Comparison of ENCODE assay signal across 23 cellular contexts in the genomic region with DNA sequence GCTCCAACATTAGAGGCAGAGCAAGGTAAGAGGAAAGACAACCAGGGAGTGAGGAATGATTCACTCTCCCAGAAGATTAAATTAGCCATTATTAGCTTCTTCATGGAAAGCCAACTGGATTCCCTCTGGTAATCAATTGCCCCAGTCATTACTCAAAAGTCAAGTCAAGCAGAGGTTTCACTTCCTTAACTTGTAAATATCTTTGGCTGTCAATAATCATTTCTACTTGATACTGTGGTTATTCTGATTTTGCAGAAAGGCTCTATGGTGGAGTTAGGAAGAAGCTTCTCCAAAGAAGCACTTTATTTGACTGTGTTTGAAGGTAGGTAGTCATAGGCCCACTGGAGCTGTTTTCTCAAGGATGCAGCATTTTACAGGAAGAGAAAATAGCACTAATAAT.
"Had no signal": no experiment of that assay in that cellular context is flagged by ENCODE, and none has a peak within 500 bp of the region (broad histone marks: within the 10 kb centered on the region; RNA-seq: fewer than 3 reads in every experiment).

No MANE protein-coding gene starts in this region.

- H3K27me3 Mint-ChIP-seq: dendritic cell treated with granulocyte-macrophage colony-stimulating factor and Interleukin-4, amounts not matched to agents 40 ng/mL and 50 ng/mL, for 4 days; naive B cell; stimulated activated memory B cell treated with anti-CD40 and anti-IgM and Interleukin-4, amounts not matched to agents 10 μg/mL and 1 μg/mL and 100 μg/mL, for 72 hours; stimulated activated naive CD8-positive, alpha-beta T cell treated with anti-CD3 and anti-CD28 coated beads, Interleukin-15, amount 100 ng/mL, for 72 hours had no signal

- H3K36me3 Mint-ChIP-seq: naive B cell; stimulated activated memory B cell treated with anti-CD40 and anti-IgM and Interleukin-4, amounts not matched to agents 10 μg/mL and 1 μg/mL and 100 μg/mL, for 72 hours had no signal

- H3K27me3 ChIP-seq: foreskin keratinocyte, neutrophil, spleen, testis, tibial nerve, upper lobe of right lung, vagina had no signal

- H3K36me3 ChIP-seq: neutrophil, spleen, tibial nerve, upper lobe of right lung, vagina had no signal

- H3K27ac ChIP-seq: foreskin keratinocyte, neutrophil, psoas muscle, spleen, testis, tibial nerve, upper lobe of right lung, vagina had no signal

- H3K4me3 Mint-ChIP-seq: dendritic cell treated with granulocyte-macrophage colony-stimulating factor and Interleukin-4, amounts not matched to agents 40 ng/mL and 50 ng/mL, for 4 days; immature natural killer cell; naive B cell; nephron; stimulated activated memory B cell treated with anti-CD40 and anti-IgM and Interleukin-4, amounts not matched to agents 10 μg/mL and 1 μg/mL and 100 μg/mL, for 72 hours; stimulated activated naive CD8-positive, alpha-beta T cell treated with anti-CD3 and anti-CD28 coated beads, Interleukin-15, amount 100 ng/mL, for 72 hours had no signal

- ATAC-seq: foreskin keratinocyte; left ventricle myocardium superior; psoas muscle; sciatic nerve; stimulated activated memory B cell treated with anti-CD40 and anti-IgM and Interleukin-4, amounts not matched to agents 10 μg/mL and 1 μg/mL and 100 μg/mL, for 72 hours; stimulated activated naive CD8-positive, alpha-beta T cell treated with anti-CD3 and anti-CD28 coated beads, Interleukin-15, amount 100 ng/mL, for 72 hours; upper lobe of right lung had no signal

- H3K4me1 Mint-ChIP-seq: nephron; stimulated activated memory B cell treated with anti-CD40 and anti-IgM and Interleukin-4, amounts not matched to agents 10 μg/mL and 1 μg/mL and 100 μg/mL, for 72 hours; stimulated activated naive CD8-positive, alpha-beta T cell treated with anti-CD3 and anti-CD28 coated beads, Interleukin-15, amount 100 ng/mL, for 72 hours had no signal

- H3K27ac Mint-ChIP-seq: dendritic cell treated with granulocyte-macrophage colony-stimulating factor and Interleukin-4, amounts not matched to agents 40 ng/mL and 50 ng/mL, for 4 days; immature natural killer cell; naive B cell; nephron; stimulated activated memory B cell treated with anti-CD40 and anti-IgM and Interleukin-4, amounts not matched to agents 10 μg/mL and 1 μg/mL and 100 μg/mL, for 72 hours; stimulated activated naive CD8-positive, alpha-beta T cell treated with anti-CD3 and anti-CD28 coated beads, Interleukin-15, amount 100 ng/mL, for 72 hours had no signal

- DNase-seq: foreskin keratinocyte; immature natural killer cell; left ventricle myocardium superior; mesenchymal stem cell; midbrain; naive B cell; psoas muscle; retina; spleen; stimulated activated CD4-positive, alpha-beta T cell treated with anti-CD3 and anti-CD28 coated beads, Interleukin-15, amount 100 ng/mL, for 24 hours; stimulated activated CD4-positive, alpha-beta T cell treated with anti-CD3 and anti-CD28 coated beads, Interleukin-1b, Interleukin-23, amount 100 ng/mL, for 48 hours; stimulated activated CD4-positive, alpha-beta T cell treated with anti-CD3 and anti-CD28 coated beads, Interleukin-4, amount 100 ng/mL, for 24 hours; stimulated activated naive CD8-positive, alpha-beta T cell treated with anti-CD3 and anti-CD28 coated beads, Interleukin-15, amount 100 ng/mL, for 72 hours; testis; upper lobe of right lung had no signal

- H3K9me3 Mint-ChIP-seq: immature natural killer cell; nephron; stimulated activated naive CD8-positive, alpha-beta T cell treated with anti-CD3 and anti-CD28 coated beads, Interleukin-15, amount 100 ng/mL, for 72 hours had no signal

- H3K4me1 ChIP-seq: foreskin keratinocyte, psoas muscle, spleen, testis, tibial nerve, upper lobe of right lung, vagina had no signal

- H3K9me3 ChIP-seq: neutrophil, psoas muscle, spleen, testis, tibial nerve, upper lobe of right lung, vagina had no signal

- H3K4me3 ChIP-seq: lung, psoas muscle, spleen, testis, tibial nerve, upper lobe of right lung, vagina had no signal
